ENCODE assay signal across 8 cellular contexts in the genomic region with DNA sequence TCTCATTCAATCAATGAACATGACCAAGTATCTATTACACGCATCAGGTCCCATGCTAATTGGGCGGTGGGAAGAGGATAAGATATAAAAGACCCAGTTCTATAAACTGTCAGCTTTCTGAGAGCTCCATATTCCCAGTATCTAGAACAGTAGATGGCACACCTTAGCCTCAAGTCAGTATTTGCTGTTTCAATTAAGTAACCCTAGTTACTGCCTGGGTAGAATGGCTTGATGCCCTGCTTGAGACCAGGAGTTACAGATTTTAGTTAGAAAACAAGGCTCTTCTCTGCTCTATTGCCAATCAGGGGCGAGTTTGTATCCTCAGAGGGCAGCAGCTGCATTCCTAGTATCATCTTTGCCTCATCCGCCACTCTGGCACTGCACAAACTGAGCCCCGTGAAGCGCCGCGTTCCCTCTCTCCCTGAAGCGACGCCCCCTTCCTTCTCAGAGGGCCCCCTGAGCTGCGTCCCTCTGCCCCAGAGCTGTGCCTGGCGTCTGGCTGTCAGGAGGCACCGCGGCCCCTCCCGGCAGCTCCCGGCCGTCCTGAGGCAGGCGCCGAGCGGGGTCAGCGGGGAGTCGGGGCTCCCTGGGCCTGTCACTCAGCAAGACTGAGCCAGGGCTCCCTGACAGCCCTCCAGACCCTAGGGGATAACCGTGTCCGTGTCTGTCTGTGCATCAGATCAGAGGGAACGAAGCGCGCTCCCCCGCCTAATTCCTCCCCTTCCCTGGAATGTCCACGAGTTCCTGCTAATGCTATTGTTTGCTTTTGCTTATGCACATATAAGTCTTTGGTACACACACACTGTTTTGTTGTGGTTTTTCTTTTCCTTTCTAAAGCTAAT.
DNase-seq lines count a peak whose midpoint lies in the region; ATAC-seq and TF ChIP-seq lines count a peak whose summit lies in the region.

No MANE protein-coding gene starts in this region.

- peak; percentile 77 for DNase-seq in GM23338 (ENCODE audit: low spot score)
- DNase-seq in astrocyte of the cerebellum (ENCODE audit: low read depth) = peak; percentile 19
- DNase-seq in skeletal muscle cell (ENCODE audit: low read depth) = no peak
- no peak for DNase-seq in OCI-M2 (lab: John Stamatoyannopoulos, UW; ENCODE audit: unreplicated experiment)
- no peak for DNase-seq in stimulated activated CD4-positive, alpha-beta T cell treated with anti-CD3 and anti-CD28 coated beads, Interleukin-4, amount 100 ng/mL, for 4 hours

- H3K4me2 ChIP-seq in GM23338 = peak overlapping the region; percentile 86

- H3K27me3 Mint-ChIP-seq in GM23338 (ENCODE audit: insufficient read depth, low read depth, poor library complexity) = no peaks in the 10 kb centered on the region

- H3K9ac ChIP-seq in iPS-15b (ENCODE audit: low read depth, low read length) = no peak overlapping the region

- in situ Hi-C loops in astrocyte of the cerebellum (cut with HindIII; ENCODE audit: low sequenced_read_pairs) = no loop called here

- no peaks in the 10 kb centered on the region for H3K79me2 ChIP-seq in GM23338 (replicated peaks; ENCODE audit: insufficient read depth)

- H3K36me3 ChIP-seq in GM23338 (ENCODE audit: insufficient read depth) (no peaks in the 10 kb centered on the region), iPS-15b (ENCODE audit: control insufficient read depth, insufficient read depth, low read length) (no peaks in the 10 kb centered on the region)

- no peaks in the 10 kb centered on the region for H3K9me3 ChIP-seq in iPS-15b (ENCODE audit: control insufficient read depth, insufficient read depth, low read length)

- H3K27ac ChIP-seq in GM23338 (ENCODE audit: low read depth) = no peak overlapping the region

- no peaks in the 10 kb centered on the region for H3K9me3 Mint-ChIP-seq in GM23338

- H2AFZ ChIP-seq in GM23338 = peak overlapping the region; percentile 86

- H3K27ac Mint-ChIP-seq in GM23338 = no peak overlapping the region

- H3K4me1 Mint-ChIP-seq in GM23338 = peaks cover 8% of the 10 kb centered on the region

- H3K4me3 Mint-ChIP-seq in GM23338 = peak overlapping the region; percentile 59

- no peaks in the 10 kb centered on the region for H4K20me1 ChIP-seq in GM23338 (replicated peaks; ENCODE audit: insufficient read depth)

- ATAC-seq in GM23338 (peak; percentile 96), HG03378 (IDR thresholded peaks at IDR 0.05; ENCODE audit: unreplicated experiment) (no peak), GM18861 (IDR thresholded peaks at IDR 0.05; ENCODE audit: unreplicated experiment) (no peak)

- no peaks in the 10 kb centered on the region for H3K9me2 ChIP-seq in GM23338 (ENCODE audit: insufficient read depth)

- TF ChIP-seq CTCF in GM23338 (conservative IDR thresholded peaks at IDR 0.05; ENCODE audit: low read depth in 2 of 2) = no peak
- TF ChIP-seq CTCF in astrocyte of the cerebellum (IDR thresholded peaks at IDR 0.05; ENCODE audit: low read depth, low read length, missing control alignments) = no peak

- H3K36me3 Mint-ChIP-seq in GM23338 (ENCODE audit: low read depth) = no peaks in the 10 kb centered on the region

- H3K4me1 ChIP-seq in GM23338 (ENCODE audit: insufficient read depth) (peaks cover 11% of the 10 kb centered on the region), iPS-15b (ENCODE audit: control insufficient read depth, insufficient read depth, low read length) (no peaks in the 10 kb centered on the region)

- no peaks in the 10 kb centered on the region for H3F3A ChIP-seq in GM23338 (replicated peaks; ENCODE audit: low read depth)

- H3K27me3 ChIP-seq in GM23338 (ENCODE audit: insufficient read depth) (no peaks in the 10 kb centered on the region), iPS-15b (ENCODE audit: control insufficient read depth, insufficient read depth, low read length) (peaks cover 11% of the 10 kb centered on the region)

- H3K4me3 ChIP-seq in GM23338 (peak overlapping the region; percentile 54), astrocyte of the cerebellum (ENCODE audit: low read depth, low read length) (peak overlapping the region; percentile 47), iPS-15b (ENCODE audit: low read depth, low read length) (peak overlapping the region; percentile 46), skeletal muscle cell (ENCODE audit: low read depth, low read length) (peak overlapping the region; percentile 53)

TF ChIP-seq in GM23338, 12 proteins besides CTCF, POLR2A, EP300 and RAD21:
- TF ChIP-seq ZNF114 (CRISPR knock-in tag; IDR thresholded peaks at IDR 0.05) (no peak), NANOG (IDR thresholded peaks at IDR 0.05; ENCODE audit: borderline replicate concordance) (no peak), REST (IDR thresholded peaks at IDR 0.05; ENCODE audit: unreplicated experiment) (no peak)
TF ChIP-seq in GM23338: peak in this region for 0.

Comparison
In these comparisons a context has a peak if more than half of its experiments do, and no peak if none do; other contexts are left out.
1. DNase-seq: peak in GM23338 (single experiment) and astrocyte of the cerebellum (single experiment); none in skeletal muscle cell (single experiment), OCI-M2 (single experiment) and stimulated activated CD4-positive, alpha-beta T cell treated with anti-CD3 and anti-CD28 coated beads, Interleukin-4, amount 100 ng/mL, for 4 hours (0 of 2).
2. Peak in every context shown above with its lines, with median percentiles within 50 percentile points of each other: H3K4me3 ChIP-seq.